Comparison of ENCODE assay signal across 28 cellular contexts in the genomic region with DNA sequence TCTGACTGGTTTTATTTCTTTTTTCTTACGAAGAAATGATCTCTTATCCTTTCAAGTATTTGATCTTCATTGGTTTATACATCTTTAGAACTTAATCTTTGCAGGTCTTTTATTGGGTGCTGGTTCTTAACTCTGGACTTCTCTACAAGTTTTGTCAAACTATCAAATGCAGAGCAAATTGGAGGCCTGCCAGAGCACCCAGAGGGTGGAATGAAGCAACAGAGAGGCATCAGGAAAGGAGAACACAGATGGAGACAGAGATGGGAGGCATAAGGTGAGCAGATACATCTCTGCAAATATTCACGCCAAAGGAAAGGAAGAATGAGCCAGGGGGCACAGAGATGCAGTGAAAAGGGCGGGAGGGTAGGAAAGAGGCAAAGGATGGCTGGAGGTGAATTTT.
DNase-seq lines count a peak whose midpoint lies in the region; ATAC-seq and TF ChIP-seq lines count a peak whose summit lies in the region.
"Had no signal": no experiment of that assay in that cellular context is flagged by ENCODE, and none has a peak within 500 bp of the region (broad histone marks: within the 10 kb centered on the region; RNA-seq: fewer than 3 reads in every experiment).

No MANE protein-coding gene starts in this region.

- H3K4me2 ChIP-seq in PC-3 (ENCODE audit: low read length), result no peak overlapping the region

- H3K4me3 ChIP-seq in PC-3 (ENCODE audit: low read length) (no peak overlapping the region), fibroblast of the aortic adventitia (ENCODE audit: low read depth, low read length) (no peak overlapping the region)
- H3K4me3 ChIP-seq: body of pancreas, colonic mucosa, heart right ventricle, lower lobe of right lung, prostate gland, testis had no signal

- TF ChIP-seq CTCF in PC-3 (conservative IDR thresholded peaks at IDR 0.05; ENCODE audit: low read depth, low read length) (no peak), fibroblast of the aortic adventitia (IDR thresholded peaks at IDR 0.05; ENCODE audit: insufficient read depth, low read length) (no peak), omental fat pad (IDR thresholded peaks at IDR 0.05) (no peak)

- no peak overlapping the region for H3K27ac ChIP-seq in PC-3 (ENCODE audit: low read length)
- H3K27ac ChIP-seq: 22Rv1, body of pancreas, colonic mucosa, heart right ventricle, lower lobe of right lung, prostate gland, testis had no signal

- POLR2A ChIA-PET in PC-3 (lab: Charles Lee; ENCODE audit: unreplicated experiment), result no interaction called here

- H3F3A ChIP-seq in PC-3 (ENCODE audit: low read length, unreplicated experiment), result no peaks in the 10 kb centered on the region

- H3K4me1 ChIP-seq in PC-3 (ENCODE audit: insufficient read depth, low read length), result peaks cover 18% of the 10 kb centered on the region
- H3K4me1 ChIP-seq: body of pancreas, colonic mucosa, prostate gland, testis had no signal

- CTCF ChIA-PET in PC-3 (lab: Charles Lee), result no interaction called here

- no peak for ATAC-seq in PC-3
- ATAC-seq in stimulated activated naive B cell treated with anti-CD40 and anti-IgM and Interleukin-4, amounts not matched to agents 10 μg/mL and 1 μg/mL and 100 μg/mL, for 72 hours (replicated peaks), result no peak
- no peak for ATAC-seq in omental fat pad (ENCODE audit: low FRiP score)
- ATAC-seq: body of pancreas, heart right ventricle, lower lobe of right lung had no signal

- BruUV-seq in PC-3 (replicated peaks; lab: Mats Ljungman, UMichigan), result no TSS peak

- H3K27ac Mint-ChIP-seq in stimulated activated naive B cell treated with anti-CD40 and anti-IgM and Interleukin-4, amounts not matched to agents 10 μg/mL and 1 μg/mL and 100 μg/mL, for 72 hours, result peak overlapping the region; percentile 80
- H3K27ac Mint-ChIP-seq: activated naive CD8-positive, alpha-beta T cell treated with anti-CD3 and anti-CD28 coated beads, Interleukin-2, amount 10 ng/mL, durations not matched to agents 7 days and 5 days; activated T-helper 2 cell treated with anti-CD3 and anti-CD28 coated beads, Interferon-gamma antibody, Interleukin-2, Interleukin-4, amounts not matched to agents 10 μg/mL and 5 μg/mL and 100 μg/mL, durations not matched to agents 14 hours and 24 hours and 36 hours had no signal

- no peaks in the 10 kb centered on the region for H3K9me2 ChIP-seq in PC-3 (replicated peaks; ENCODE audit: low read length)

- H3K4me1 Mint-ChIP-seq in stimulated activated naive B cell treated with anti-CD40 and anti-IgM and Interleukin-4, amounts not matched to agents 10 μg/mL and 1 μg/mL and 100 μg/mL, for 72 hours, result peaks cover 0 to 9% of the 10 kb centered on the region in 2 donors
- H3K4me1 Mint-ChIP-seq: activated naive CD8-positive, alpha-beta T cell treated with anti-CD3 and anti-CD28 coated beads, Interleukin-2, amount 10 ng/mL, durations not matched to agents 7 days and 5 days had no signal

- no peaks in the 10 kb centered on the region for H3K9me3 ChIP-seq in PC-3 (ENCODE audit: low read length)
- H3K9me3 ChIP-seq: body of pancreas, colonic mucosa, heart right ventricle, lower lobe of right lung, prostate gland, testis had no signal

- intact Hi-C loops in PC-3 (cut with micrococcal nuclease), result loop anchor here (5.0 to 10.0 kb wide), 2 partner anchors 119 to 243 kb away; no protein-coding TSS in a partner anchor

- DNase-seq in NCI-H1694 (lab: John Stamatoyannopoulos, UW) (peak; percentile 18), NCI-H1694 treated with DMSO at 0.1 percent for 48 hours (lab: John Stamatoyannopoulos, UW) (no peak), PC-3 (peak; percentile 38), fibroblast of the aortic adventitia (ENCODE audit: low read depth) (peak; percentile 36), omental fat pad (ENCODE audit: low spot score) (no peak), AG08395 (ENCODE audit: low spot score) (no peak), AG08396 (ENCODE audit: low spot score) (no peak)
- no peak for DNase-seq in stimulated activated naive B cell treated with anti-CD40 and anti-IgM and Interleukin-4, amounts not matched to agents 10 μg/mL and 1 μg/mL and 100 μg/mL, for 72 hours
- DNase-seq: activated CD4-positive, alpha-beta T cell treated with anti-CD3 and anti-CD28 coated beads, Interleukin-2, amount 50 U/mL, for 48 hours; activated CD4-positive, CD25-positive, alpha-beta regulatory T cell; activated CD8-positive, alpha-beta memory T cell treated with anti-CD3 and anti-CD28 coated beads, Interleukin-2, amount 50 U/mL, for 48 hours; activated naive CD8-positive, alpha-beta T cell treated with anti-CD3 and anti-CD28 coated beads, Interleukin-2, amount 10 ng/mL, durations not matched to agents 7 days and 5 days; body of pancreas; colonic mucosa; DND-41; heart right ventricle; lower lobe of right lung; NCI-H1048; NCI-H2081 treated with DMSO at 0.1 percent for 48 hours; NCI-H510A treated with DMSO at 0.1 percent for 48 hours; small intestine; stimulated activated naive CD4-positive, alpha-beta T cell; T1000; testis had no signal

- H2AFZ ChIP-seq in PC-3 (ENCODE audit: low read length), result no peak overlapping the region

- no peaks in the 10 kb centered on the region for H4K20me1 ChIP-seq in PC-3 (ENCODE audit: low read length)

- H3K27me3 Mint-ChIP-seq in stimulated activated naive B cell treated with anti-CD40 and anti-IgM and Interleukin-4, amounts not matched to agents 10 μg/mL and 1 μg/mL and 100 μg/mL, for 72 hours, result no peaks in the 10 kb centered on the region
- H3K27me3 Mint-ChIP-seq: activated naive CD8-positive, alpha-beta T cell treated with anti-CD3 and anti-CD28 coated beads, Interleukin-2, amount 10 ng/mL, durations not matched to agents 7 days and 5 days had no signal

- no peaks in the 10 kb centered on the region for H3K79me2 ChIP-seq in PC-3 (ENCODE audit: low read length)

- no peaks in the 10 kb centered on the region for H3K9me3 Mint-ChIP-seq in stimulated activated naive B cell treated with anti-CD40 and anti-IgM and Interleukin-4, amounts not matched to agents 10 μg/mL and 1 μg/mL and 100 μg/mL, for 72 hours
- H3K9me3 Mint-ChIP-seq: activated naive CD8-positive, alpha-beta T cell treated with anti-CD3 and anti-CD28 coated beads, Interleukin-2, amount 10 ng/mL, durations not matched to agents 7 days and 5 days; activated T-helper 2 cell treated with anti-CD3 and anti-CD28 coated beads, Interferon-gamma antibody, Interleukin-2, Interleukin-4, amounts not matched to agents 10 μg/mL and 5 μg/mL and 100 μg/mL, durations not matched to agents 14 hours and 24 hours and 36 hours; neural crest cell had no signal

- H3K36me3 ChIP-seq in PC-3 (ENCODE audit: low read depth, low read length), result no peaks in the 10 kb centered on the region
- H3K36me3 ChIP-seq: colonic mucosa, lower lobe of right lung, prostate gland had no signal

- H3K36me3 Mint-ChIP-seq in stimulated activated naive B cell treated with anti-CD40 and anti-IgM and Interleukin-4, amounts not matched to agents 10 μg/mL and 1 μg/mL and 100 μg/mL, for 72 hours, result no peaks in the 10 kb centered on the region
- H3K36me3 Mint-ChIP-seq: activated naive CD8-positive, alpha-beta T cell treated with anti-CD3 and anti-CD28 coated beads, Interleukin-2, amount 10 ng/mL, durations not matched to agents 7 days and 5 days had no signal

- no peaks in the 10 kb centered on the region for H3K27me3 ChIP-seq in PC-3 (ENCODE audit: low read length)
- H3K27me3 ChIP-seq: body of pancreas, colonic mucosa, heart right ventricle, testis had no signal

- no peak overlapping the region for H3K9ac ChIP-seq in PC-3 (ENCODE audit: low read length)

- H3K4me3 Mint-ChIP-seq in stimulated activated naive B cell treated with anti-CD40 and anti-IgM and Interleukin-4, amounts not matched to agents 10 μg/mL and 1 μg/mL and 100 μg/mL, for 72 hours, result no peak overlapping the region
- H3K4me3 Mint-ChIP-seq: activated naive CD8-positive, alpha-beta T cell treated with anti-CD3 and anti-CD28 coated beads, Interleukin-2, amount 10 ng/mL, durations not matched to agents 7 days and 5 days; neural crest cell had no signal

Comparison
In these comparisons a context has a peak if more than half of its experiments do, and no peak if none do; other contexts are left out.
1. DNase-seq: peak in NCI-H1694 (single experiment), PC-3 (single experiment) and fibroblast of the aortic adventitia (single experiment); none in NCI-H1694 treated with DMSO at 0.1 percent for 48 hours (single experiment), stimulated activated naive B cell treated with anti-CD40 and anti-IgM and Interleukin-4, amounts not matched to agents 10 μg/mL and 1 μg/mL and 100 μg/mL, for 72 hours (single experiment), omental fat pad (single experiment), AG08395 (single experiment) and AG08396 (single experiment).